18 cellular contexts compared by ENCODE assay signal in genomic region chr3:65811050-65811766, GRCh38.
DNase-seq lines count a peak whose midpoint lies in the region; ATAC-seq lines count a peak whose summit lies in the region.
"Had no signal": no experiment of that assay in that cellular context is flagged by ENCODE, and none has a peak within 500 bp of the region (broad histone marks: within the 10 kb centered on the region; RNA-seq: fewer than 3 reads in every experiment).

No MANE protein-coding gene starts in this region.

- no peaks in the 10 kb centered on the region for H3K4me1 ChIP-seq in mesendoderm (ENCODE audit: control insufficient read depth, low read depth, low read length)

- no peak overlapping the region for H3K56ac ChIP-seq in mesendoderm (ENCODE audit: low read length)

- no peak overlapping the region for H2BK120ac ChIP-seq in mesendoderm (ENCODE audit: low read depth, low read length)

- no peak overlapping the region for H3K27ac ChIP-seq in mesendoderm (ENCODE audit: low read depth, low read length)
- H3K27ac ChIP-seq: stomach had no signal

- no peak overlapping the region for H2BK15ac ChIP-seq in mesendoderm (replicated peaks; ENCODE audit: low read depth)

- H4K5ac ChIP-seq in mesendoderm (ENCODE audit: low read length), result no peak overlapping the region

- H3K79me1 ChIP-seq in mesendoderm (ENCODE audit: low read length), result peaks cover 4% of the 10 kb centered on the region

- H4K8ac ChIP-seq in mesendoderm (ENCODE audit: low read depth, low read length), result no peak overlapping the region

- in situ Hi-C loops in G401 (cut with HindIII; ENCODE audit: low sequenced_read_pairs), result no loop called here

- H3K23ac ChIP-seq in mesendoderm (ENCODE audit: low read length), result no peak overlapping the region

- DNase-seq in G401 (ENCODE audit: low spot score) (peak; percentile 66), amniotic epithelial cell (ENCODE audit: low read depth) (peak; percentile 53), globus pallidus (ENCODE audit: low spot score) (peak; percentile 49), pons (ENCODE audit: low spot score) (peak; percentile 47), SKM-1 (lab: John Stamatoyannopoulos, UW; ENCODE audit: unreplicated experiment) (no peak), mesendoderm (no peak), DMS79 treated with DMSO at 0.1 percent for 48 hours (lab: John Stamatoyannopoulos, UW) (no peak)
- DNase-seq: activated CD4-positive, alpha-beta memory T cell treated with anti-CD3 and anti-CD28 coated beads, Interleukin-2, amount 10 ng/mL, durations not matched to agents 7 days and 5 days; activated effector memory CD4-positive, alpha-beta T cell treated with Interleukin-2 at 50 U/mL for 16 hours; CD4-positive, CD25-positive, alpha-beta regulatory T cell; erythroblast; HFFc6; NCI-H1105 treated with DMSO at 0.1 percent for 48 hours; NCI-H774; retina; stomach; T1000 had no signal

- no peaks in the 10 kb centered on the region for H3K79me2 ChIP-seq in mesendoderm (ENCODE audit: control insufficient read depth, insufficient read depth, low read length)

- no peak for ATAC-seq in HG02870 (IDR thresholded peaks at IDR 0.05; ENCODE audit: unreplicated experiment)

- no peak overlapping the region for H3K4me3 ChIP-seq in mesendoderm (ENCODE audit: low read length)
- H3K4me3 ChIP-seq: stomach had no signal

- no peak overlapping the region for H3K4ac ChIP-seq in mesendoderm (ENCODE audit: low read depth, low read length)

- H2AK5ac ChIP-seq in mesendoderm (ENCODE audit: low read length), result no peak overlapping the region

- no peaks in the 10 kb centered on the region for H3K27me3 ChIP-seq in mesendoderm (ENCODE audit: insufficient read depth, low read length, poor library complexity)
- H3K27me3 ChIP-seq: stomach had no signal

- no peaks in the 10 kb centered on the region for H3K36me3 ChIP-seq in mesendoderm (ENCODE audit: control insufficient read depth, insufficient read depth, low read length)
- H3K36me3 ChIP-seq: stomach had no signal

- WGBS in mesendoderm (ENCODE audit: extremely low coverage, insufficient coverage, low lambda C conversion rate), result no CpG with 5 or more reads among the region's 4 CpGs

- H3K18ac ChIP-seq in mesendoderm (ENCODE audit: low read length), result no peak overlapping the region

- no peak overlapping the region for H3K4me2 ChIP-seq in mesendoderm (ENCODE audit: low read length)

- no peak overlapping the region for H3K9ac ChIP-seq in mesendoderm (ENCODE audit: low read length)

- no peak overlapping the region for H2BK5ac ChIP-seq in mesendoderm (ENCODE audit: low read length)

Comparison
In these comparisons a context has a peak if more than half of its experiments do, and no peak if none do; other contexts are left out.
1. DNase-seq: peak in G401 (single experiment), amniotic epithelial cell (single experiment), globus pallidus (single experiment) and pons (single experiment); none in SKM-1 (single experiment), mesendoderm (single experiment) and DMS79 treated with DMSO at 0.1 percent for 48 hours (single experiment).